1 cellular context compared by ENCODE assay signal in genomic region chr1:109251277-109252166, GRCh38.
TF ChIP-seq lines count a peak whose summit lies in the region.

No MANE protein-coding gene starts in this region.

TF ChIP-seq in GM23338, 12 proteins besides CTCF, POLR2A, EP300 and RAD21 (continued from another document):
- TF ChIP-seq ZNF462 (CRISPR knock-in tag; IDR thresholded peaks at IDR 0.05) (no peak), NANOG (IDR thresholded peaks at IDR 0.05; ENCODE audit: borderline replicate concordance) (no peak), ZNF114 (CRISPR knock-in tag; IDR thresholded peaks at IDR 0.05) (no peak), EZH2phosphoT487 (IDR thresholded peaks at IDR 0.05; ENCODE audit: unreplicated experiment) (no peak), ZNF331 (CRISPR knock-in tag; IDR thresholded peaks at IDR 0.05; ENCODE audit: low read depth) (no peak), EZH2 (IDR thresholded peaks at IDR 0.05; ENCODE audit: low read depth, unreplicated experiment) (no peak), STAT1 (IDR thresholded peaks at IDR 0.05; ENCODE audit: unreplicated experiment) (no peak), JUNB (IDR thresholded peaks at IDR 0.05; ENCODE audit: unreplicated experiment) (no peak), POLR2AphosphoS5 (IDR thresholded peaks at IDR 0.05; ENCODE audit: low read depth) (no peak), CREB1 (CRISPR knock-in tag; IDR thresholded peaks at IDR 0.05; ENCODE audit: low read depth) (no peak), REST (IDR thresholded peaks at IDR 0.05; ENCODE audit: unreplicated experiment) (no peak)
TF ChIP-seq in GM23338: peak in this region for 0.
